8 cellular contexts compared by ENCODE assay signal in genomic region chr11:31641477-31642062, GRCh38.
DNase-seq lines count a peak whose midpoint lies in the region; ATAC-seq and TF ChIP-seq lines count a peak whose summit lies in the region.

No MANE protein-coding gene starts in this region.

- H3K9me2 ChIP-seq in GM23338 (ENCODE audit: insufficient read depth) = no peaks in the 10 kb centered on the region

- H3K4me2 ChIP-seq in GM23338 = no peak overlapping the region

- H3K4me1 ChIP-seq in GM23338 (ENCODE audit: insufficient read depth) = no peaks in the 10 kb centered on the region
- no peaks in the 10 kb centered on the region for H3K4me1 ChIP-seq in effector memory CD4-positive, alpha-beta T cell (ENCODE audit: control insufficient read depth, insufficient read depth, low read length, poor library complexity, severe bottlenecking)

- H3K27me3 ChIP-seq in GM23338 (ENCODE audit: insufficient read depth) = no peaks in the 10 kb centered on the region
- no peaks in the 10 kb centered on the region for H3K27me3 ChIP-seq in effector memory CD4-positive, alpha-beta T cell (replicated peaks; ENCODE audit: control insufficient read depth, insufficient read depth, low read length, poor library complexity, severe bottlenecking)

- H3K79me2 ChIP-seq in GM23338 (replicated peaks; ENCODE audit: insufficient read depth) = no peaks in the 10 kb centered on the region

- no peak for DNase-seq in AG09319 (ENCODE audit: extremely low read depth, low read depth)
- peak; percentile 86 for DNase-seq in GM23338 (ENCODE audit: low spot score)
- DNase-seq in NCI-H748 (lab: John Stamatoyannopoulos, UW; ENCODE audit: unreplicated experiment) = peak; percentile 65
- peak; percentile 68 for DNase-seq in epithelial cell of esophagus (ENCODE audit: low read depth)
- DNase-seq in retinal pigment epithelial cell (ENCODE audit: low read depth) = no peak
- no peak for DNase-seq in pons (ENCODE audit: low spot score)
- DNase-seq in stimulated activated CD4-positive, alpha-beta T cell treated with anti-CD3 and anti-CD28 coated beads, Interleukin-12 subunit alpha, Interleukin-12 subunit beta, amount 100 ng/mL, for 4 hours = no peak
- DNase-seq in effector memory CD4-positive, alpha-beta T cell = no peak

- no peaks in the 10 kb centered on the region for H3K36me3 Mint-ChIP-seq in GM23338 (ENCODE audit: low read depth)

- no peak overlapping the region for H3K27ac Mint-ChIP-seq in GM23338

- no peak overlapping the region for H3K4me3 ChIP-seq in GM23338
- H3K4me3 ChIP-seq in epithelial cell of esophagus (ENCODE audit: low read length) = no peak overlapping the region
- H3K4me3 ChIP-seq in retinal pigment epithelial cell (ENCODE audit: low read length) = no peak overlapping the region
- no peak overlapping the region for H3K4me3 ChIP-seq in effector memory CD4-positive, alpha-beta T cell (ENCODE audit: insufficient read depth, low read depth, low read length, poor library complexity, severe bottlenecking)

- H3K36me3 ChIP-seq in GM23338 (ENCODE audit: insufficient read depth) = no peaks in the 10 kb centered on the region
- no peaks in the 10 kb centered on the region for H3K36me3 ChIP-seq in effector memory CD4-positive, alpha-beta T cell (ENCODE audit: control insufficient read depth, insufficient read depth, low read length)

- no peaks in the 10 kb centered on the region for H3K9me3 ChIP-seq in effector memory CD4-positive, alpha-beta T cell (ENCODE audit: control insufficient read depth, low read length)

- peak; percentile 53 for TF ChIP-seq CTCF in AG09319 (IDR thresholded peaks at IDR 0.05; ENCODE audit: low read depth, low read length)
- TF ChIP-seq CTCF in GM23338 (conservative IDR thresholded peaks at IDR 0.05; ENCODE audit: low read depth in 2 of 2) = peak; percentile 78 to 88
- TF ChIP-seq CTCF in epithelial cell of esophagus (IDR thresholded peaks at IDR 0.05; ENCODE audit: insufficient read depth, low read depth, low read length, missing control alignments) = peak; percentile 80
- peak; percentile 77 for TF ChIP-seq CTCF in retinal pigment epithelial cell (conservative IDR thresholded peaks at IDR 0.05; ENCODE audit: low read depth, low read length)

- no peaks in the 10 kb centered on the region for H3K27me3 Mint-ChIP-seq in GM23338 (ENCODE audit: insufficient read depth, low read depth, poor library complexity)

- H4K20me1 ChIP-seq in GM23338 (replicated peaks; ENCODE audit: insufficient read depth) = no peaks in the 10 kb centered on the region

- ATAC-seq in GM23338 = peak; percentile 41; the same call in 1 of the 3 replicates

- no peak overlapping the region for H3K4me3 Mint-ChIP-seq in GM23338

- H3K9me3 Mint-ChIP-seq in GM23338 = no peaks in the 10 kb centered on the region

- H2AFZ ChIP-seq in GM23338 = no peak overlapping the region

- no peaks in the 10 kb centered on the region for H3K4me1 Mint-ChIP-seq in GM23338

- H3F3A ChIP-seq in GM23338 (replicated peaks; ENCODE audit: low read depth) = no peaks in the 10 kb centered on the region

- no peak overlapping the region for H3K27ac ChIP-seq in GM23338 (ENCODE audit: low read depth)
- H3K27ac ChIP-seq in effector memory CD4-positive, alpha-beta T cell (ENCODE audit: insufficient read depth, low read length, poor library complexity, severe bottlenecking) = no peak overlapping the region

TF ChIP-seq in GM23338, 12 proteins besides CTCF, POLR2A, EP300 and RAD21 (continues in another document):
- TF ChIP-seq ETS1 (IDR thresholded peaks at IDR 0.05) = no peak
- no peak for TF ChIP-seq STAT1 (IDR thresholded peaks at IDR 0.05; ENCODE audit: unreplicated experiment)
- TF ChIP-seq REST (IDR thresholded peaks at IDR 0.05; ENCODE audit: unreplicated experiment) = no peak
- TF ChIP-seq ZNF462 (CRISPR knock-in tag; IDR thresholded peaks at IDR 0.05) = no peak

Comparison
In these comparisons a context has a peak if more than half of its experiments do, and no peak if none do; other contexts are left out.
1. DNase-seq: peak in GM23338 (single experiment), NCI-H748 (single experiment) and epithelial cell of esophagus (single experiment); none in AG09319 (single experiment), retinal pigment epithelial cell (single experiment), pons (single experiment), stimulated activated CD4-positive, alpha-beta T cell treated with anti-CD3 and anti-CD28 coated beads, Interleukin-12 subunit alpha, Interleukin-12 subunit beta, amount 100 ng/mL, for 4 hours (single experiment) and effector memory CD4-positive, alpha-beta T cell (0 of 3).
2. Peak in every context shown above with its lines, with median percentiles within 50 percentile points of each other: CTCF ChIP-seq.